ENCODE assay signal across 8 cellular contexts in the genomic region with DNA sequence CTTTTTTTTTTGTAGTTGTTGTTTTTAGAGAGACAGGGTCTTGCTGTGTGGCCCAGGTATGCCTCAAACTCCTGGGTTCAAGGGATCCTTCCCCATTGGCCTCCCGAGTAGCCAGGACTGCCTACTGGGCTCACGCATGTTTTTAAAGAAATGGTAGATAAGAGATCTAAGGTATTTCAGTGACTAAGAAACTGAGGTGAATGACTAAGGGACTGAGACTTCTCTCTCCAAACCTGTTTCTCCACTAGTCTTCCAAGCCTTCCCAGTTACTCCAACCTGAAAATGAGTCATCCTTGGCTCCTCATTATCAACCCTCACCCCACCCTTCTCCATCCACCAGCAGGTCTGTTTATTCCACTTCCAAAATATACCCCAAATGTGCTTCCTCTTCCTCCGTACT. TPM values are rescaled to one million over a fixed set of nuclear protein-coding genes. Genes with fewer than 3 reads are reported as not detected.
DNase-seq lines count a peak whose midpoint lies in the region; ATAC-seq, FAIRE-seq and TF ChIP-seq lines count a peak whose summit lies in the region.
"Not testable (repeated sequence)": the region's sequence is repeated elsewhere in the genome, so short reads cannot be mapped to it uniquely, and the experiment has no call there.

No MANE protein-coding gene starts in this region.

- in situ Hi-C loops in K562 (cut with MboI), result not testable (repeated sequence)

- TF ChIP-seq RAD21 in K562 (CRISPR knock-in tag; conservative IDR thresholded peaks at IDR 0.05 in 1 of 2, IDR thresholded peaks at IDR 0.05 in 1 of 2), result not testable (repeated sequence)

- H3K27me3 Mint-ChIP-seq in type B pancreatic cell, result not testable (repeated sequence)

- WGBS in K562 (ENCODE audit: insufficient coverage, low coverage, missing lambda C conversion rate), result 0% methylated on average over 2 of the region's 3 CpGs
- 49 to 66% methylated on average over 3 of the region's 3 CpGs for WGBS in esophagus, 2 donors

- TF ChIP-seq EP300 in K562 (IDR thresholded peaks at IDR 0.05; ENCODE audit: low read length), result not testable (repeated sequence)

- H3K4me1 ChIP-seq in RWPE2 (ENCODE audit: insufficient read depth, poor library complexity, severe bottlenecking), result peaks cover 20% of the 10 kb centered on the region
- not testable (repeated sequence) for H3K4me1 ChIP-seq in K562 (replicated peaks in 1 of 2; ENCODE audit: control insufficient read depth in 2 of 2, insufficient read depth in 2 of 2, low read length in 2 of 2); esophagus (ENCODE audit: control insufficient read depth in 2 of 2, insufficient read depth in 2 of 2, low read length in 1 of 2)

- TF ChIP-seq CTCF in LNCaP clone FGC (IDR thresholded peaks at IDR 0.05; ENCODE audit: control insufficient read depth, extremely low read depth, insufficient read depth); RWPE2 (IDR thresholded peaks at IDR 0.05; ENCODE audit: poor library complexity, severe bottlenecking); K562 (IDR thresholded peaks at IDR 0.05 in 2 of 3, conservative IDR thresholded peaks at IDR 0.05 in 1 of 3; ENCODE audit: insufficient read depth in 2 of 3, low read depth in 1 of 3, low read length in 3 of 3); type B pancreatic cell (conservative IDR thresholded peaks at IDR 0.05): not testable (repeated sequence)

- peak; percentile 62 for ATAC-seq in RWPE2 (ENCODE audit: low read depth)
- not testable (repeated sequence) for ATAC-seq in K562

- DNase-seq in A172 (ENCODE audit: low spot score) (peak; percentile 63), ELR (ENCODE audit: low read depth) (peak; percentile 77), LNCaP clone FGC (ENCODE audit: low read depth) (peak; percentile 21), kidney glomerular epithelial cell (lab: John Stamatoyannopoulos, UW) (peak; percentile 49)
- not testable (repeated sequence) for DNase-seq in RWPE2 (ENCODE audit: low spot score); K562 (ENCODE audit: extremely low read depth in 1 of 4, low spot score in 3 of 4); type B pancreatic cell (ENCODE audit: extremely low spot score, unreplicated experiment)

- not testable (repeated sequence) for H3K79me2 ChIP-seq in K562 (ENCODE audit: control insufficient read depth, insufficient read depth, low read length)

- H3K27ac ChIP-seq in RWPE2 (ENCODE audit: poor library complexity, severe bottlenecking), result peak overlapping the region; percentile 69
- H3K27ac ChIP-seq in K562 (ENCODE audit: extremely low read depth, low read depth, low read length), result not testable (repeated sequence)
- H3K27ac ChIP-seq in esophagus (ENCODE audit: low read depth in 2 of 2, low read length in 1 of 2), result peak overlapping the region; percentile 54 to 75

- H3K4me2 ChIP-seq in K562 (ENCODE audit: insufficient read depth, low read length), result not testable (repeated sequence)

- H3K9ac ChIP-seq in K562 (ENCODE audit: insufficient read depth in 1 of 2, low read depth in 2 of 2, low read length in 2 of 2), result not testable (repeated sequence)

- TF ChIP-seq POLR2A in K562 (conservative IDR thresholded peaks at IDR 0.05), result not testable (repeated sequence)

- peak overlapping the region; percentile 88 for H3K27ac Mint-ChIP-seq in type B pancreatic cell

- H3K4me3 Mint-ChIP-seq in type B pancreatic cell, result peak overlapping the region; percentile 59

- not testable (repeated sequence) for H3K36me3 Mint-ChIP-seq in type B pancreatic cell

- not testable (repeated sequence) for H3K9me3 Mint-ChIP-seq in type B pancreatic cell

- H3K36me3 ChIP-seq in RWPE2 (ENCODE audit: low read depth); K562 (ENCODE audit: control insufficient read depth, insufficient read depth, low read length); esophagus (ENCODE audit: control insufficient read depth in 2 of 2, insufficient read depth in 2 of 2, low read length in 1 of 2): not testable (repeated sequence)

- POLR2A ChIA-PET in K562 (lab: Yijun Ruan, JAX), result interaction anchor here (0.6 kb wide), 1 partner anchor 198 kb away, joined by 3 read pairs; no protein-coding TSS in a partner anchor

- BruUV-seq in K562 (replicated peaks; lab: Mats Ljungman, UMichigan), result not testable (repeated sequence)

- not testable (repeated sequence) for H4K20me1 ChIP-seq in K562 (replicated peaks; ENCODE audit: control insufficient read depth, insufficient read depth, low read length)

- intact Hi-C loops in K562 (cut with micrococcal nuclease), result not testable (repeated sequence)

- H2AFZ ChIP-seq in K562 (ENCODE audit: low read depth, low read length), result not testable (repeated sequence)

- H3K4me1 Mint-ChIP-seq in type B pancreatic cell (ENCODE audit: unreplicated experiment), result peaks cover 12% of the 10 kb centered on the region

- H3K9me3 ChIP-seq in RWPE2 (ENCODE audit: severe bottlenecking); K562 (replicated peaks; ENCODE audit: control insufficient read depth, insufficient read depth, low read depth, low read length); esophagus (ENCODE audit: control insufficient read depth in 2 of 2, insufficient read depth in 1 of 2, low read depth in 1 of 2, low read length in 1 of 2): not testable (repeated sequence)

- CTCF ChIA-PET in K562 (lab: Yijun Ruan, JAX; ENCODE audit: low intra/inter-chr PET ratio), result not testable (repeated sequence)

- not testable (repeated sequence) for FAIRE-seq in K562 (lab: Jason Lieb, UNC)

- H3K9me1 ChIP-seq in K562 (ENCODE audit: control insufficient read depth, insufficient read depth, low read length), result not testable (repeated sequence)

- H3K4me3 ChIP-seq in LNCaP clone FGC (ENCODE audit: low read depth, low read length); RWPE2 (ENCODE audit: severe bottlenecking); K562; esophagus (ENCODE audit: low read depth in 1 of 2, low read length in 2 of 2): not testable (repeated sequence)

- not testable (repeated sequence) for H3K27me3 ChIP-seq in RWPE2 (ENCODE audit: insufficient read depth, poor library complexity, severe bottlenecking); K562 (ENCODE audit: control insufficient read depth in 2 of 2, insufficient read depth in 2 of 2, low read length in 2 of 2); esophagus (ENCODE audit: control insufficient read depth in 1 of 2, insufficient read depth in 2 of 2, low read length in 2 of 2)

TF ChIP-seq in K562, 482 proteins besides CTCF, POLR2A, EP300 and RAD21 (continues in another document):
- 0 out of 2 replicates have a peak, but pooled peaks have one; percentile 18 for TF ChIP-seq CTBP1 (IDR thresholded peaks at IDR 0.05; ENCODE audit: borderline replicate concordance)

RNA-seq across cellular contexts. Expression of gene FANK1, which starts 4.6 kb away (rescaled TPM):
- 4.9 and 8.2 TPM in 2 replicates for total RNA-seq in A172 (2014; rRNA removed; shearing (Covaris generic))
- total RNA-seq in K562 (2011; cell fraction: chromatin; rRNA removed; ENCODE audit: low replicate concordance), result 1.7 TPM in 2 replicates
- total RNA-seq in K562 (2011; cell fraction: nucleolus; rRNA removed), result 0.50 and 0.79 TPM in 2 replicates
- total RNA-seq in K562 (2011; cell fraction: nucleoplasm; rRNA removed), result 0.61 and 0.66 TPM in 2 replicates
- total RNA-seq in K562 (2014; rRNA removed) (0.18 and 0.29 TPM in 2 replicates), K562 (2014; rRNA removed; fragmentation: Illumina TruSeq; extraction: Trizol) (0.38 and 0.55 TPM in 2 replicates), K562 (2015; rRNA removed; fragmentation: Illumina TruSeq; extraction: Trizol) (0.41 and 0.87 TPM in 2 replicates), K562 (2021) (0.22 and 0.51 TPM in 2 replicates), type B pancreatic cell (ENCODE audit: low replicate concordance) (9.5 and 11.8 TPM in 2 replicates)
- polyA plus RNA-seq in K562 (2011; rRNA removed) (0.74 and 0.93 TPM in 2 replicates), K562 (2014; fragmentation: Illumina TruSeq; extraction: Trizol) (0.35 and 0.48 TPM in 2 replicates), K562 (2014; fragmentation: Nextera tagmentation; extraction: Ambion mirVana) (under 1 TPM in 1 of 2 experiments, not detected in 1; 0.11 TPM), K562 (2014; rRNA removed) (0.86 and 2.3 TPM in 2 replicates), esophagus (1 to 10 TPM; 4.3 to 8.1 TPM)
- 0.12 and 0.53 TPM in 2 replicates for polyA plus RNA-seq in K562 (2011; cell fraction: cytosol; rRNA removed)
- 2.6 and 3.5 TPM in 2 replicates for polyA plus RNA-seq in K562 (2011; cell fraction: nucleus; rRNA removed)
- polyA plus RNA-seq in K562 (2012), result 0.36 and 0.56 TPM in 2 replicates
- 0.21 and 1.5 TPM in 2 replicates for polyA minus RNA-seq in K562 (2011; rRNA and poly(A)+ RNA removed)
- not detected in 2 replicates for polyA minus RNA-seq in K562 (2011; cell fraction: cytosol; rRNA and poly(A)+ RNA removed)
- 0.67 and 1.9 TPM in 2 replicates for polyA minus RNA-seq in K562 (2011; cell fraction: nucleus; rRNA and poly(A)+ RNA removed)

RNA-seq across cellular contexts. Expression of gene DHX32, which starts 19.9 kb away (rescaled TPM):
- 39.5 and 40.1 TPM in 2 replicates for total RNA-seq in A172 (2014; rRNA removed; shearing (Covaris generic))
- total RNA-seq in K562 (2011; cell fraction: chromatin; rRNA removed; ENCODE audit: low replicate concordance), result 9.7 and 17.2 TPM in 2 replicates
- 4.7 and 5.7 TPM in 2 replicates for total RNA-seq in K562 (2011; cell fraction: nucleolus; rRNA removed)
- 7.6 and 8.1 TPM in 2 replicates for total RNA-seq in K562 (2011; cell fraction: nucleoplasm; rRNA removed)
- 14.8 and 15.8 TPM in 2 replicates for total RNA-seq in K562 (2014; rRNA removed)
- 20.5 and 22.6 TPM in 2 replicates for total RNA-seq in K562 (2014; rRNA removed; fragmentation: Illumina TruSeq; extraction: Trizol)
- 16.5 and 17.5 TPM in 2 replicates for total RNA-seq in K562 (2015; rRNA removed; fragmentation: Illumina TruSeq; extraction: Trizol)
- 20.2 and 21.7 TPM in 2 replicates for total RNA-seq in K562 (2021)
- 12.6 and 23.5 TPM in 2 replicates for polyA plus RNA-seq in K562 (2011; rRNA removed)
- polyA plus RNA-seq in K562 (2011; cell fraction: cytosol; rRNA removed), result 7.5 and 8.3 TPM in 2 replicates
- polyA plus RNA-seq in K562 (2011; cell fraction: nucleus; rRNA removed), result 8.3 TPM in 2 replicates
- 13.4 and 14.5 TPM in 2 replicates for polyA plus RNA-seq in K562 (2012)
- 15.6 and 16.0 TPM in 2 replicates for polyA plus RNA-seq in K562 (2014; fragmentation: Illumina TruSeq; extraction: Trizol)
- 1 to 10 TPM; 5.8 to 6.2 TPM for polyA plus RNA-seq in K562 (2014; fragmentation: Nextera tagmentation; extraction: Ambion mirVana)
- polyA plus RNA-seq in K562 (2014; rRNA removed), result 12.9 and 18.0 TPM in 2 replicates
- 29.7 and 45.4 TPM in 2 replicates for polyA minus RNA-seq in K562 (2011; rRNA and poly(A)+ RNA removed)
- 11.9 and 12.0 TPM in 2 replicates for polyA minus RNA-seq in K562 (2011; cell fraction: cytosol; rRNA and poly(A)+ RNA removed)
- polyA minus RNA-seq in K562 (2011; cell fraction: nucleus; rRNA and poly(A)+ RNA removed), result 6.8 and 7.8 TPM in 2 replicates
- polyA plus RNA-seq in esophagus, result 10 to 100 TPM; 26.1 to 30.5 TPM
- total RNA-seq in type B pancreatic cell (ENCODE audit: low replicate concordance), result 33.2 and 46.4 TPM in 2 replicates
